ENCODE assay signal across 1 cellular context in the genomic region with DNA sequence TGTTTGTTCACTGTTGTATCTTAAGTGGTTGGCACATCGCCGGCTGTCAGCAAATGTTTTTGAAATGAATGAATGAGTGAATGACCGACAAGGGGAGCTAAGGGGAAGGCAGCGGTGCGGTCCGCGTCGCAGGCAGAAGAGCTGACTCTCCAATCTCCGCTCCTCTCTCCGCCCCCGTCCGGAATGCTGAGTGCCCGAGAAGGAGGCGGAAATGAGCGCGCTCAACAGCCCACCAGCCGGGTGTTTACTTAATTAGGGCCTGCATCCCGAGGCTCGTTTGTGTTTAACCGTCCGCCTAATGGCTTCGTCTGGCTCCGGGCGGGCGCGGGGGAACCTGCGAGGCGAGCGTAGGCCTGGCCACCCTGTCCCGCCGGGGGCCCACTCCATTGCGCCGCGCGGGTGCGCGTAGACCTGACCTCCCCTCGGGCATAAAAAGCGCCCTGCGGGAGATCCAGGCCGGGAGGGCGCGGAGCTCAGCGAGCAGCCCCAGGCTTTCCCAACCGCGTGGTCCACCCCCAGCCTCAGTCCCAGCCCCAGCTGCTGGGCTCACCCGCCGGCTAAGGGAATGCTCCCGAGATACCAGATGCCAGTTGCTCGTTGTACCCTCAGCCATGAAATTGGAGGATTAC.
TF ChIP-seq lines count a peak whose summit lies in the region.

No MANE protein-coding gene starts in this region.

TF ChIP-seq in GM23338, 12 proteins besides CTCF, POLR2A, EP300 and RAD21:
- TF ChIP-seq, protein P1, sequence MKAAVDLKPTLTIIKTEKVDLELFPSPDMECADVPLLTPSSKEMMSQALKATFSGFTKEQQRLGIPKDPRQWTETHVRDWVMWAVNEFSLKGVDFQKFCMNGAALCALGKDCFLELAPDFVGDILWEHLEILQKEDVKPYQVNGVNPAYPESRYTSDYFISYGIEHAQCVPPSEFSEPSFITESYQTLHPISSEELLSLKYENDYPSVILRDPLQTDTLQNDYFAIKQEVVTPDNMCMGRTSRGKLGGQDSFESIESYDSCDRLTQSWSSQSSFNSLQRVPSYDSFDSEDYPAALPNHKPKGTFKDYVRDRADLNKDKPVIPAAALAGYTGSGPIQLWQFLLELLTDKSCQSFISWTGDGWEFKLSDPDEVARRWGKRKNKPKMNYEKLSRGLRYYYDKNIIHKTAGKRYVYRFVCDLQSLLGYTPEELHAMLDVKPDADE (IDR thresholded peaks at IDR 0.05): no peak
- TF ChIP-seq EZH2 (IDR thresholded peaks at IDR 0.05; ENCODE audit: low read depth, unreplicated experiment) (no peak), EZH2phosphoT487 (IDR thresholded peaks at IDR 0.05; ENCODE audit: unreplicated experiment) (no peak), ZNF331 (CRISPR knock-in tag; IDR thresholded peaks at IDR 0.05; ENCODE audit: low read depth) (no peak), POLR2AphosphoS5 (IDR thresholded peaks at IDR 0.05; ENCODE audit: low read depth) (no peak), STAT1 (IDR thresholded peaks at IDR 0.05; ENCODE audit: unreplicated experiment) (no peak), ZNF462 (CRISPR knock-in tag; IDR thresholded peaks at IDR 0.05) (no peak), NANOG (IDR thresholded peaks at IDR 0.05; ENCODE audit: borderline replicate concordance) (no peak), CREB1 (CRISPR knock-in tag; IDR thresholded peaks at IDR 0.05; ENCODE audit: low read depth) (no peak), ZNF114 (CRISPR knock-in tag; IDR thresholded peaks at IDR 0.05) (no peak)
- TF ChIP-seq, protein P2, sequence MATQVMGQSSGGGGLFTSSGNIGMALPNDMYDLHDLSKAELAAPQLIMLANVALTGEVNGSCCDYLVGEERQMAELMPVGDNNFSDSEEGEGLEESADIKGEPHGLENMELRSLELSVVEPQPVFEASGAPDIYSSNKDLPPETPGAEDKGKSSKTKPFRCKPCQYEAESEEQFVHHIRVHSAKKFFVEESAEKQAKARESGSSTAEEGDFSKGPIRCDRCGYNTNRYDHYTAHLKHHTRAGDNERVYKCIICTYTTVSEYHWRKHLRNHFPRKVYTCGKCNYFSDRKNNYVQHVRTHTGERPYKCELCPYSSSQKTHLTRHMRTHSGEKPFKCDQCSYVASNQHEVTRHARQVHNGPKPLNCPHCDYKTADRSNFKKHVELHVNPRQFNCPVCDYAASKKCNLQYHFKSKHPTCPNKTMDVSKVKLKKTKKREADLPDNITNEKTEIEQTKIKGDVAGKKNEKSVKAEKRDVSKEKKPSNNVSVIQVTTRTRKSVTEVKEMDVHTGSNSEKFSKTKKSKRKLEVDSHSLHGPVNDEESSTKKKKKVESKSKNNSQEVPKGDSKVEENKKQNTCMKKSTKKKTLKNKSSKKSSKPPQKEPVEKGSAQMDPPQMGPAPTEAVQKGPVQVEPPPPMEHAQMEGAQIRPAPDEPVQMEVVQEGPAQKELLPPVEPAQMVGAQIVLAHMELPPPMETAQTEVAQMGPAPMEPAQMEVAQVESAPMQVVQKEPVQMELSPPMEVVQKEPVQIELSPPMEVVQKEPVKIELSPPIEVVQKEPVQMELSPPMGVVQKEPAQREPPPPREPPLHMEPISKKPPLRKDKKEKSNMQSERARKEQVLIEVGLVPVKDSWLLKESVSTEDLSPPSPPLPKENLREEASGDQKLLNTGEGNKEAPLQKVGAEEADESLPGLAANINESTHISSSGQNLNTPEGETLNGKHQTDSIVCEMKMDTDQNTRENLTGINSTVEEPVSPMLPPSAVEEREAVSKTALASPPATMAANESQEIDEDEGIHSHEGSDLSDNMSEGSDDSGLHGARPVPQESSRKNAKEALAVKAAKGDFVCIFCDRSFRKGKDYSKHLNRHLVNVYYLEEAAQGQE (IDR thresholded peaks at IDR 0.05; ENCODE audit: unreplicated experiment): no peak
